Comparison of ENCODE assay signal across 19 cellular contexts in genomic region chr4:31086771-31087330, GRCh38.
"Had no signal": no experiment of that assay in that cellular context is flagged by ENCODE, and none has a peak within 500 bp of the region (broad histone marks: within the 10 kb centered on the region; RNA-seq: fewer than 3 reads in every experiment).

No MANE protein-coding gene starts in this region.

- H3K27me3 ChIP-seq: pancreas, testis, uterus had no signal

- H3K27ac ChIP-seq: pancreas, testis, uterus had no signal

- H3K27me3 Mint-ChIP-seq: activated naive CD8-positive, alpha-beta T cell; naive B cell; stimulated activated naive CD8-positive, alpha-beta T cell treated with anti-CD3 and anti-CD28 coated beads, Interleukin-15, amount 100 ng/mL, for 72 hours had no signal

- H3K4me3 Mint-ChIP-seq: activated naive CD8-positive, alpha-beta T cell; immature natural killer cell; naive B cell; stimulated activated naive CD8-positive, alpha-beta T cell treated with anti-CD3 and anti-CD28 coated beads, Interleukin-15, amount 100 ng/mL, for 72 hours had no signal

- H3K4me1 ChIP-seq: testis, uterus had no signal

- ATAC-seq: activated CD4-positive, CD25-positive, alpha-beta regulatory T cell treated with anti-CD3 and anti-CD28 coated beads, Interleukin-2, amount 50 U/mL, for 24 hours; pancreas; stimulated activated naive CD8-positive, alpha-beta T cell treated with anti-CD3 and anti-CD28 coated beads, Interleukin-15, amount 100 ng/mL, for 72 hours had no signal

- DNase-seq: activated gamma-delta T cell; activated T-cell treated with anti-CD3 and anti-CD28 coated beads, Interleukin-2, amount 50 U/mL, for 1 hour; anterior cingulate cortex; cortex of kidney; effector memory CD4-positive, alpha-beta T cell; foreskin fibroblast; glutamatergic neuron; immature natural killer cell; midbrain; naive B cell; pancreas; stimulated activated CD4-positive, alpha-beta T cell treated with anti-CD3 and anti-CD28 coated beads, Interleukin-4, amount 100 ng/mL, for 4 hours; stimulated activated naive CD8-positive, alpha-beta T cell treated with anti-CD3 and anti-CD28 coated beads, Interleukin-15, amount 100 ng/mL, for 72 hours; T-helper 2 cell; testis; uterus had no signal

- FAIRE-seq: pancreas had no signal

- H3K36me3 ChIP-seq: pancreas, uterus had no signal

- H3K9me3 ChIP-seq: pancreas, testis, uterus had no signal

- H3K36me3 Mint-ChIP-seq: activated naive CD8-positive, alpha-beta T cell; immature natural killer cell; naive B cell had no signal

- H3K4me3 ChIP-seq: lung, pancreas, testis, uterus had no signal

- H3K27ac Mint-ChIP-seq: activated naive CD8-positive, alpha-beta T cell; immature natural killer cell; naive B cell; stimulated activated naive CD8-positive, alpha-beta T cell treated with anti-CD3 and anti-CD28 coated beads, Interleukin-15, amount 100 ng/mL, for 72 hours had no signal

- H3K4me1 Mint-ChIP-seq: immature natural killer cell; naive B cell; stimulated activated naive CD8-positive, alpha-beta T cell treated with anti-CD3 and anti-CD28 coated beads, Interleukin-15, amount 100 ng/mL, for 72 hours had no signal
